ENCODE assay signal across 20 cellular contexts in genomic region chr2:19785867-19786266, GRCh38.
DNase-seq lines count a peak whose midpoint lies in the region; ATAC-seq, FAIRE-seq and TF ChIP-seq lines count a peak whose summit lies in the region.
"Had no signal": no experiment of that assay in that cellular context is flagged by ENCODE, and none has a peak within 500 bp of the region (broad histone marks: within the 10 kb centered on the region; RNA-seq: fewer than 3 reads in every experiment).

No MANE protein-coding gene starts in this region.

- no peak overlapping the region for H2BK5ac ChIP-seq in mesenchymal stem cell (ENCODE audit: low read depth, low read length, poor library complexity, severe bottlenecking)

- CTCF ChIA-PET in CD4-positive, alpha-beta T cell (lab: Charles Lee), result no interaction called here

- H4K20me1 ChIP-seq in astrocyte (ENCODE audit: insufficient read depth, low read length), result no peaks in the 10 kb centered on the region

- H2AFZ ChIP-seq in astrocyte (ENCODE audit: low read depth, low read length) (no peak overlapping the region), mesenchymal stem cell (ENCODE audit: low read depth, low read length) (no peak overlapping the region)

- no peak overlapping the region for H3K14ac ChIP-seq in mesenchymal stem cell (ENCODE audit: low read length in 2 of 2)

- H3K23ac ChIP-seq in mesenchymal stem cell (ENCODE audit: low read length in 2 of 2), result no peak overlapping the region

- H3K9me3 Mint-ChIP-seq in HFFc6 (no peaks in the 10 kb centered on the region), astrocyte (ENCODE audit: unreplicated experiment) (peaks cover 2% of the 10 kb centered on the region)
- no peaks in the 10 kb centered on the region for H3K9me3 Mint-ChIP-seq in CD4-positive, alpha-beta T cell
- H3K9me3 Mint-ChIP-seq: activated naive CD4-positive, alpha-beta T cell treated with anti-CD3 and anti-CD28 coated beads, Interleukin-2, amount 50 U/mL, for 24 hours; naive thymus-derived CD8-positive, alpha-beta T cell had no signal

- peak overlapping the region; percentile 28 for H2AK5ac ChIP-seq in mesenchymal stem cell (ENCODE audit: low read length, severe bottlenecking)

- H3K27me3 Mint-ChIP-seq in HFFc6 (ENCODE audit: insufficient read depth) (peaks cover 20% of the 10 kb centered on the region), astrocyte (ENCODE audit: low read depth, unreplicated experiment) (peaks cover 23% of the 10 kb centered on the region)
- H3K27me3 Mint-ChIP-seq in CD4-positive, alpha-beta T cell, result peaks cover 21% of the 10 kb centered on the region

- H3K4me1 ChIP-seq in astrocyte (ENCODE audit: insufficient read depth, low read length) (peaks cover 17% of the 10 kb centered on the region), mesenchymal stem cell (ENCODE audit: control insufficient read depth, insufficient read depth, low read depth, low read length) (peaks cover 5% of the 10 kb centered on the region), thoracic aorta (ENCODE audit: control insufficient read depth in 1 of 2, low read depth in 2 of 2) (peaks cover 19 to 47% of the 10 kb centered on the region in 2 donors)
- H3K4me1 ChIP-seq: BE2C, colonic mucosa, pancreas, transverse colon had no signal

- TF ChIP-seq CTCF in HFFc6 (IDR thresholded peaks at IDR 0.05) (no peak), astrocyte (IDR thresholded peaks at IDR 0.05; ENCODE audit: insufficient read depth, low read depth, low read length) (no peak), thoracic aorta (IDR thresholded peaks at IDR 0.05) (no peak)
- no peak for TF ChIP-seq CTCF in CD4-positive, alpha-beta T cell (IDR thresholded peaks at IDR 0.05)

- no peaks in the 10 kb centered on the region for H3K36me3 ChIP-seq in astrocyte (ENCODE audit: insufficient read depth, low read length)
- no peaks in the 10 kb centered on the region for H3K36me3 ChIP-seq in mesenchymal stem cell (ENCODE audit: control insufficient read depth in 1 of 2, insufficient read depth in 2 of 2, low read depth in 1 of 2, low read length in 2 of 2)
- no peaks in the 10 kb centered on the region for H3K36me3 ChIP-seq in thoracic aorta
- H3K36me3 ChIP-seq: BE2C, colonic mucosa, pancreas, transverse colon had no signal

- no peak overlapping the region for H4K8ac ChIP-seq in mesenchymal stem cell (ENCODE audit: low read length)

- no peaks in the 10 kb centered on the region for H3K27me3 ChIP-seq in astrocyte (ENCODE audit: insufficient read depth, low read length)
- H3K27me3 ChIP-seq in mesenchymal stem cell (ENCODE audit: control insufficient read depth in 1 of 2, insufficient read depth in 1 of 2, low read length in 2 of 2), result peaks cover 0 to 17% of the 10 kb centered on the region in 2 experiments
- no peaks in the 10 kb centered on the region for H3K27me3 ChIP-seq in thoracic aorta (replicated peaks; ENCODE audit: insufficient read depth)
- no peaks in the 10 kb centered on the region for H3K27me3 ChIP-seq in CD4-positive, alpha-beta T cell (ENCODE audit: control insufficient read depth, insufficient read depth, low read length)
- H3K27me3 ChIP-seq: BE2C, colonic mucosa, pancreas, transverse colon had no signal

- DNase-seq in HFFc6, result no peak
- no peak for DNase-seq in astrocyte (ENCODE audit: low read depth)
- DNase-seq in mesenchymal stem cell, result no peak
- DNase-seq in thoracic aorta (ENCODE audit: low spot score), result no peak
- DNase-seq in DMS53 treated with DMSO at 0.1 percent for 48 hours (lab: John Stamatoyannopoulos, UW; ENCODE audit: unreplicated experiment), result no peak
- DNase-seq in CD4-positive, alpha-beta T cell, result no peak
- no peak for DNase-seq in NCI-H774 (lab: John Stamatoyannopoulos, UW)
- DNase-seq: activated CD4-positive, alpha-beta T cell treated with anti-CD3 and anti-CD28 coated beads for 36 hours; BE2C; colonic mucosa; hippocampal formation; naive thymus-derived CD8-positive, alpha-beta T cell; NCI-H1105 treated with DMSO at 0.1 percent for 48 hours; pancreas; stimulated activated CD4-positive, alpha-beta T cell treated with anti-CD3 and anti-CD28 coated beads, Interleukin-1b, Interleukin-23, amount 100 ng/mL, for 48 hours; stimulated activated naive CD8-positive, alpha-beta T cell treated with anti-CD3 and anti-CD28 coated beads, Interleukin-15, Interleukin-2, amounts not matched to agents 100 U/mL and 50 U/mL, for 24 hours; SW 1271; transverse colon had no signal

- peak overlapping the region in 1 of 2 experiments; percentile 16 for H2BK12ac ChIP-seq in mesenchymal stem cell (ENCODE audit: low read length in 2 of 2)

- POLR2A ChIA-PET in CD4-positive, alpha-beta T cell (lab: Charles Lee), result no interaction called here

- H3K4me2 ChIP-seq in astrocyte (ENCODE audit: low read length), result no peak overlapping the region
- no peak overlapping the region for H3K4me2 ChIP-seq in mesenchymal stem cell (ENCODE audit: low read length, poor library complexity, severe bottlenecking)

- 90% methylated on average over 3 of the region's 4 CpGs for WGBS in mesenchymal stem cell

- H3K4me3 ChIP-seq in astrocyte (ENCODE audit: insufficient read depth, low read depth, low read length), result no peak overlapping the region
- peak overlapping the region in 1 of 2 experiments; percentile 1 for H3K4me3 ChIP-seq in mesenchymal stem cell (ENCODE audit: insufficient read depth in 1 of 2, low read depth in 1 of 2, low read length in 2 of 2)
- no peak overlapping the region for H3K4me3 ChIP-seq in thoracic aorta
- H3K4me3 ChIP-seq: colonic mucosa, pancreas, transverse colon had no signal

- peak overlapping the region; percentile 23 to 78 for H3K18ac ChIP-seq in mesenchymal stem cell (ENCODE audit: low read depth in 1 of 2, low read length in 2 of 2)

- H2BK15ac ChIP-seq in mesenchymal stem cell (ENCODE audit: low read depth, poor library complexity, severe bottlenecking), result no peak overlapping the region

- no peak for ATAC-seq in thoracic aorta (ENCODE audit: insufficient number of reproducible peaks, low FRiP score, low read depth)
- ATAC-seq in CD4-positive, alpha-beta T cell (ENCODE audit: poor library complexity), result no peak
- ATAC-seq: naive thymus-derived CD8-positive, alpha-beta T cell; stimulated activated naive CD8-positive, alpha-beta T cell treated with anti-CD3 and anti-CD28 coated beads, Interleukin-15, Interleukin-2, amounts not matched to agents 100 U/mL and 50 U/mL, for 24 hours had no signal

- peak overlapping the region; percentile 96 for H3K27ac Mint-ChIP-seq in HFFc6
- peak overlapping the region; percentile 96 for H3K27ac Mint-ChIP-seq in astrocyte (ENCODE audit: unreplicated experiment)
- H3K27ac Mint-ChIP-seq in CD4-positive, alpha-beta T cell, result no peak overlapping the region
- H3K27ac Mint-ChIP-seq: activated CD4-positive, alpha-beta T cell treated with anti-CD3 and anti-CD28 coated beads for 36 hours; activated naive CD4-positive, alpha-beta T cell treated with anti-CD3 and anti-CD28 coated beads, Interleukin-2, amount 50 U/mL, for 24 hours; naive thymus-derived CD8-positive, alpha-beta T cell had no signal

- peak overlapping the region in 1 of 2 experiments; percentile 41 for H3K4ac ChIP-seq in mesenchymal stem cell (ENCODE audit: low read depth in 1 of 2, low read length in 2 of 2)

- H4K91ac ChIP-seq in mesenchymal stem cell (ENCODE audit: low read length), result peak overlapping the region; percentile 37

- FAIRE-seq in astrocyte (lab: Jason Lieb, UNC), result no peak
- FAIRE-seq: islet of Langerhans, pancreas had no signal

- H3K4me1 Mint-ChIP-seq in HFFc6 (ENCODE audit: low read depth) (peaks cover 30% of the 10 kb centered on the region), astrocyte (ENCODE audit: low read depth, unreplicated experiment) (peaks cover 19% of the 10 kb centered on the region)
- H3K4me1 Mint-ChIP-seq in CD4-positive, alpha-beta T cell (ENCODE audit: low read depth), result no peaks in the 10 kb centered on the region
- H3K4me1 Mint-ChIP-seq: activated CD4-positive, alpha-beta T cell treated with anti-CD3 and anti-CD28 coated beads for 36 hours; activated naive CD4-positive, alpha-beta T cell treated with anti-CD3 and anti-CD28 coated beads, Interleukin-2, amount 50 U/mL, for 24 hours; naive thymus-derived CD8-positive, alpha-beta T cell had no signal

- peak overlapping the region; percentile 50 for H2BK120ac ChIP-seq in mesenchymal stem cell (ENCODE audit: low read depth, low read length)

- H3K4me3 Mint-ChIP-seq in HFFc6 (no peak overlapping the region), astrocyte (ENCODE audit: unreplicated experiment) (no peak overlapping the region)
- H3K4me3 Mint-ChIP-seq in CD4-positive, alpha-beta T cell, result no peak overlapping the region
- H3K4me3 Mint-ChIP-seq: activated CD4-positive, alpha-beta T cell treated with anti-CD3 and anti-CD28 coated beads for 36 hours; activated naive CD4-positive, alpha-beta T cell treated with anti-CD3 and anti-CD28 coated beads, Interleukin-2, amount 50 U/mL, for 24 hours; naive thymus-derived CD8-positive, alpha-beta T cell had no signal

- intact Hi-C loops in CD4-positive, alpha-beta T cell (cut with DNase I, micrococcal nuclease), result no loop called here

- H3K9me3 ChIP-seq in astrocyte (ENCODE audit: insufficient read depth, low read depth, low read length) (no peaks in the 10 kb centered on the region), mesenchymal stem cell (ENCODE audit: control insufficient read depth, low read length) (no peaks in the 10 kb centered on the region), thoracic aorta (no peaks in the 10 kb centered on the region)
- no peaks in the 10 kb centered on the region for H3K9me3 ChIP-seq in CD4-positive, alpha-beta T cell (ENCODE audit: control insufficient read depth, low read length)
- H3K9me3 ChIP-seq: BE2C, colonic mucosa, pancreas, transverse colon had no signal

- H3K79me1 ChIP-seq in mesenchymal stem cell (replicated peaks; ENCODE audit: low read length, poor library complexity, severe bottlenecking), result no peaks in the 10 kb centered on the region

- H3K79me2 ChIP-seq in astrocyte (ENCODE audit: insufficient read depth, low read length), result no peaks in the 10 kb centered on the region

- H3K36me3 Mint-ChIP-seq in HFFc6 (ENCODE audit: low read depth), result no peaks in the 10 kb centered on the region
- H3K36me3 Mint-ChIP-seq in astrocyte (ENCODE audit: low read depth, unreplicated experiment), result no peaks in the 10 kb centered on the region
- no peaks in the 10 kb centered on the region for H3K36me3 Mint-ChIP-seq in CD4-positive, alpha-beta T cell (ENCODE audit: low read depth)
- H3K36me3 Mint-ChIP-seq: activated naive CD4-positive, alpha-beta T cell treated with anti-CD3 and anti-CD28 coated beads, Interleukin-2, amount 50 U/mL, for 24 hours; naive thymus-derived CD8-positive, alpha-beta T cell had no signal

- H3K27ac ChIP-seq in astrocyte (ENCODE audit: low read depth, low read length) (no peak overlapping the region), mesenchymal stem cell (ENCODE audit: low read length, poor library complexity, severe bottlenecking) (no peak overlapping the region), thoracic aorta (peak overlapping the region; percentile 69 to 80)
- H3K27ac ChIP-seq in CD4-positive, alpha-beta T cell (ENCODE audit: low read depth, low read length), result no peak overlapping the region
- H3K27ac ChIP-seq: colonic mucosa, pancreas, transverse colon had no signal

- H3K9ac ChIP-seq in astrocyte (ENCODE audit: low read length) (no peak overlapping the region), mesenchymal stem cell (ENCODE audit: low read length) (peak overlapping the region; percentile 55)

Comparison
In these comparisons a context has a peak if more than half of its experiments do, and no peak if none do; other contexts are left out.
1. H3K27ac ChIP-seq: peak in thoracic aorta (2 of 2); none in astrocyte (single experiment), mesenchymal stem cell (single experiment) and CD4-positive, alpha-beta T cell (single experiment).